Comparison of ENCODE assay signal across 16 cellular contexts in genomic region chr14:63404906-63405305, GRCh38.
DNase-seq lines count a peak whose midpoint lies in the region; ATAC-seq, FAIRE-seq and TF ChIP-seq lines count a peak whose summit lies in the region.
"Had no signal": no experiment of that assay in that cellular context is flagged by ENCODE, and none has a peak within 500 bp of the region (broad histone marks: within the 10 kb centered on the region; RNA-seq: fewer than 3 reads in every experiment).

No MANE protein-coding gene starts in this region.

- CTCF ChIA-PET in H1 (lab: Charles Lee; ENCODE audit: partially characterized antibody), result no interaction called here

- H3K9ac ChIP-seq in HUES48 (ENCODE audit: low read depth, low read length) (no peak overlapping the region), H1 (replicated peaks in 1 of 4; ENCODE audit: extremely low read depth in 1 of 4, low read depth in 3 of 4, low read length in 3 of 4) (no peak overlapping the region)

- no peaks in the 10 kb centered on the region for H3K27me3 Mint-ChIP-seq in nephron progenitor cell (ENCODE audit: low read depth, poor library complexity)

- H2AK5ac ChIP-seq in H1 (ENCODE audit: low read depth, low read length), result no peak overlapping the region

- 83% methylated on average over 2 of the region's 2 CpGs; no CpG with 5 or more reads in 1 of the 2 experiments for WGBS in H1 (ENCODE audit: extremely low coverage in 1 of 2, insufficient coverage in 1 of 2, insufficient read length in 1 of 2, insufficient replicate concordance in 2 of 2, low coverage in 1 of 2, low lambda C conversion rate in 2 of 2, missing lambda C conversion rate in 1 of 2), 2 experiments

- no peak overlapping the region for H2AFZ ChIP-seq in H1 (ENCODE audit: low read length)

- H2BK15ac ChIP-seq in H1 (ENCODE audit: low read length), result no peak overlapping the region

- H2BK5ac ChIP-seq in H1 (ENCODE audit: low read depth, low read length), result no peak overlapping the region

- H3K23ac ChIP-seq in H1 (ENCODE audit: insufficient read length), result no peak overlapping the region

- no peak overlapping the region for H2BK120ac ChIP-seq in H1 (replicated peaks; ENCODE audit: low read depth, low read length)

- H3K36me3 ChIP-seq in HUES48 (ENCODE audit: control insufficient read depth, insufficient read depth, low read length) (0 out of 2 replicates have a peak, but pooled peaks cover 2% of the 10 kb centered on the region), H1 (ENCODE audit: control insufficient read depth in 2 of 4, insufficient read depth in 4 of 4, low read length in 3 of 4) (peaks cover 0 to under 1% (median 0%) of the 10 kb centered on the region in 4 experiments; a peak in 2 of 8 replicates)
- H3K36me3 ChIP-seq: Peyer's patch had no signal

- TF ChIP-seq POLR2A in H1 (IDR thresholded peaks at IDR 0.05; ENCODE audit: control extremely low read depth in 1 of 2, low read depth in 2 of 2, low read length in 2 of 2), result no peak

- H2BK20ac ChIP-seq in H1 (ENCODE audit: low read length), result no peak overlapping the region

- POLR2A ChIA-PET in H1 (lab: Charles Lee; ENCODE audit: partially characterized antibody), result no interaction called here

- TF ChIP-seq EP300 in H1 (IDR thresholded peaks at IDR 0.05; ENCODE audit: borderline replicate concordance in 1 of 2, low read depth in 2 of 2, low read length in 2 of 2), result no peak

- H3K27ac Mint-ChIP-seq in nephron progenitor cell, result peak overlapping the region; percentile 86

- peaks cover 41% of the 10 kb centered on the region for H3K36me3 Mint-ChIP-seq in nephron progenitor cell (ENCODE audit: low read depth)

- ATAC-seq in HG03159 (IDR thresholded peaks at IDR 0.05; ENCODE audit: unreplicated experiment), result no peak
- no peak for ATAC-seq in GM18511 (IDR thresholded peaks at IDR 0.05; ENCODE audit: unreplicated experiment)
- ATAC-seq: Right ventricle myocardium inferior had no signal

- no peaks in the 10 kb centered on the region for H3K9me3 Mint-ChIP-seq in nephron progenitor cell

- no peak for DNase-seq in H1 (ENCODE audit: low read depth in 1 of 2, low spot score in 2 of 2)
- no peak for DNase-seq in nephron progenitor cell
- DNase-seq in NCI-H2196 treated with DMSO at 0.1 percent for 48 hours (lab: John Stamatoyannopoulos, UW; ENCODE audit: unreplicated experiment), result no peak
- no peak for DNase-seq in NCI-H2081 (lab: John Stamatoyannopoulos, UW)
- DNase-seq: Caco-2, DMS153, NCI-H146, NCI-H226, NCI-H524 treated with DMSO at 0.1 percent for 48 hours, Peyer's patch had no signal

- no peak overlapping the region for H3K4me3 Mint-ChIP-seq in nephron progenitor cell

- H3K4me1 ChIP-seq in HUES48 (ENCODE audit: control insufficient read depth, insufficient read depth, low read length), result peaks cover 18% of the 10 kb centered on the region
- peaks cover 0 to 9% (median 5%) of the 10 kb centered on the region in 4 experiments; a peak in 3 of 7 replicates for H3K4me1 ChIP-seq in H1 (replicated peaks in 1 of 4; ENCODE audit: control insufficient read depth in 3 of 4, insufficient read depth in 4 of 4, low read length in 3 of 4)
- H3K4me1 ChIP-seq: Caco-2, Peyer's patch had no signal

- H3K23me2 ChIP-seq in H1 (ENCODE audit: low read depth, low read length), result no peaks in the 10 kb centered on the region

- TF ChIP-seq CTCF in C4-2B (conservative IDR thresholded peaks at IDR 0.05) (no peak), H1 (IDR thresholded peaks at IDR 0.05; ENCODE audit: control extremely low read depth in 1 of 3, insufficient read depth in 1 of 3, low read depth in 1 of 3, low read length in 3 of 3) (no peak), nephron progenitor cell (IDR thresholded peaks at IDR 0.05) (no peak)

- H4K20me1 ChIP-seq in H1 (replicated peaks in 1 of 2; ENCODE audit: control insufficient read depth in 1 of 2, insufficient read depth in 2 of 2, low read length in 2 of 2), result no peaks in the 10 kb centered on the region

- no peak overlapping the region for H3K4me2 ChIP-seq in H1 (ENCODE audit: insufficient read depth in 1 of 2, low read depth in 2 of 2, low read length in 2 of 2)

- FAIRE-seq in H1 (lab: Jason Lieb, UNC), result no peak
- FAIRE-seq: GM12892 had no signal

- H3K14ac ChIP-seq in H1 (ENCODE audit: insufficient read length), result no peak overlapping the region

- H2BK12ac ChIP-seq in H1 (ENCODE audit: low read depth, low read length), result no peak overlapping the region

- H3K27ac ChIP-seq in C4-2B, result peak overlapping the region; percentile 65; the same call in 1 of the 2 replicates
- peak overlapping the region; percentile 43 for H3K27ac ChIP-seq in HUES48 (ENCODE audit: low read depth, low read length)
- 0 out of 2 replicates have a peak overlapping the region, but pooled peaks have one; percentile 2 for H3K27ac ChIP-seq in H1 (ENCODE audit: low read depth, low read length)
- H3K27ac ChIP-seq: Peyer's patch had no signal

- H3K4ac ChIP-seq in H1 (replicated peaks; ENCODE audit: insufficient read length, low read depth, low read length), result no peak overlapping the region

- no peaks in the 10 kb centered on the region for H3K9me3 ChIP-seq in HUES48 (ENCODE audit: control insufficient read depth, insufficient read depth, low read length)
- H3K9me3 ChIP-seq in H1 (ENCODE audit: insufficient read depth in 2 of 2, low read depth in 1 of 2, low read length in 1 of 2), result no peaks in the 10 kb centered on the region
- H3K9me3 ChIP-seq: Caco-2, Peyer's patch had no signal

- no peaks in the 10 kb centered on the region; the same call in 1 of the 2 replicates for H3K79me1 ChIP-seq in H1 (ENCODE audit: low read depth, low read length)

- no peak overlapping the region for H4K91ac ChIP-seq in H1 (replicated peaks; ENCODE audit: insufficient read length, low read length)

- peaks cover 13% of the 10 kb centered on the region for H3K4me1 Mint-ChIP-seq in nephron progenitor cell

- no peak for TF ChIP-seq RAD21 in H1 (IDR thresholded peaks at IDR 0.05 in 1 of 2, conservative IDR thresholded peaks at IDR 0.05 in 1 of 2; ENCODE audit: low read depth in 2 of 2, low read length in 2 of 2)

- no peak overlapping the region for H4K5ac ChIP-seq in H1 (ENCODE audit: insufficient read length, low read depth, low read length)

- no peak overlapping the region for H3K56ac ChIP-seq in H1 (replicated peaks; ENCODE audit: insufficient read length, low read depth, low read length)

- no peak overlapping the region for H3K4me3 ChIP-seq in HUES48 (ENCODE audit: low read depth, low read length)
- H3K4me3 ChIP-seq in H1 (ENCODE audit: extremely low read depth in 1 of 4, insufficient read depth in 2 of 4, low read depth in 3 of 4, low read length in 4 of 4), result no peak overlapping the region
- H3K4me3 ChIP-seq: Peyer's patch had no signal

- H3K27me3 ChIP-seq in HUES48 (ENCODE audit: control insufficient read depth, insufficient read depth, low read length) (no peaks in the 10 kb centered on the region), H1 (replicated peaks in 1 of 4; ENCODE audit: control insufficient read depth in 3 of 4, extremely low read depth in 1 of 4, insufficient read depth in 3 of 4, low read length in 3 of 4) (no peaks in the 10 kb centered on the region; a peak in 1 of 7 replicates)
- H3K27me3 ChIP-seq: Peyer's patch had no signal

- no peak overlapping the region for H3K18ac ChIP-seq in H1 (ENCODE audit: extremely low read depth, low read length)

- peaks cover 0 to 8% of the 10 kb centered on the region in 2 experiments; a peak in 1 of 4 replicates for H3K79me2 ChIP-seq in H1 (ENCODE audit: control insufficient read depth in 1 of 2, insufficient read depth in 2 of 2, low read length in 2 of 2)

- no peak overlapping the region for H4K8ac ChIP-seq in H1 (ENCODE audit: extremely low read depth, insufficient read depth, low read length)

TF ChIP-seq in H1, 55 proteins besides CTCF, POLR2A, EP300 and RAD21:
- TF ChIP-seq SIX5 (IDR thresholded peaks at IDR 0.05; ENCODE audit: low read depth, low read length) (no peak), CBX8 (IDR thresholded peaks at IDR 0.05; ENCODE audit: borderline replicate concordance, low read depth, low read length) (no peak), ATF2 (IDR thresholded peaks at IDR 0.05; ENCODE audit: low read length) (no peak), POU5F1 (IDR thresholded peaks at IDR 0.05; ENCODE audit: low read depth, low read length) (no peak), TEAD4 (IDR thresholded peaks at IDR 0.05; ENCODE audit: low read depth, low read length) (no peak), SP4 (IDR thresholded peaks at IDR 0.05; ENCODE audit: low read length) (no peak), CTBP2 (IDR thresholded peaks at IDR 0.05; ENCODE audit: borderline replicate concordance, insufficient read depth, insufficient read length, low read length) (no peak), TBP (IDR thresholded peaks at IDR 0.05; ENCODE audit: low read depth, low read length) (no peak), CHD1 (IDR thresholded peaks at IDR 0.05; ENCODE audit: low read depth, low read length) (no peak), ATF3 (IDR thresholded peaks at IDR 0.05; ENCODE audit: insufficient read depth, low read depth, low read length) (no peak), RFX5 (IDR thresholded peaks at IDR 0.05; ENCODE audit: borderline replicate concordance, low read depth, low read length) (no peak), NRF1 (IDR thresholded peaks at IDR 0.05; ENCODE audit: low read depth, low read length) (no peak), CHD2 (IDR thresholded peaks at IDR 0.05; ENCODE audit: low read length) (no peak), MAFK (IDR thresholded peaks at IDR 0.05; ENCODE audit: low read depth, low read length) (no peak), EZH2 (IDR thresholded peaks at IDR 0.05; ENCODE audit: low read depth, low read length, severe bottlenecking) (no peak), ASH2L (IDR thresholded peaks at IDR 0.05; ENCODE audit: low read length) (no peak)

Comparison
In these comparisons a context has a peak if more than half of its experiments do, and no peak if none do; other contexts are left out.
1. H3K27ac ChIP-seq: peak in every context shown above with its lines; median percentile 65 in C4-2B; 43 in HUES48; 2 in H1.